ENCODE assay signal across 1 cellular context in the genomic region with DNA sequence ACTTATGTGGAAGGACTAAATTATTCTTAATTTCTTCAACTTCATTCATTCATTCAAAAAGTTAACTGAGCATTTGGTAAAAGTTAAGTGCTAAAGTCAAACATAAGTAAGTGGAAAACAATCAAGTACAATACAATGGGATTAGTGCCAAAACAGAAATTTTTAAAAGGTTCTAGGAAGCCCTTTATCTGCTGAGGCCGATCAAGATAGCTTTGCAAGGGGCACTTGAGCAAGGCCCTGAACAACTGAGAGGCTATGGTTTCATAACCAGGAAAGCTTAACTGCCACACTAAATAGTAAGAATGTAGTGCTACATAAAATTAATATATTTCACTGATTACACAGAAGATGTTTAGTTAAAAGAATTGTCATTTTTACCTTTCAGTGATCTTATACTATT.
TF ChIP-seq lines count a peak whose summit lies in the region.

No MANE protein-coding gene starts in this region.

TF ChIP-seq in K562, 482 proteins besides CTCF, POLR2A, EP300 and RAD21 (continued from another document):
- no peak for TF ChIP-seq ZNF740 (CRISPR knock-in tag; IDR thresholded peaks at IDR 0.05)
- TF ChIP-seq ZNF740 (tag; IDR thresholded peaks at IDR 0.05) = no peak
- 0 out of 2 replicates have a peak, but pooled peaks have one; percentile 27 for TF ChIP-seq SMARCA4 (IDR thresholded peaks at IDR 0.05)
- peak; percentile 75; the same call in 1 of the 2 replicates for TF ChIP-seq SOX6 (IDR thresholded peaks at IDR 0.05)
- peak; percentile 48 for TF ChIP-seq CEBPB (tag; IDR thresholded peaks at IDR 0.05)
- TF ChIP-seq ETS2 (tag; IDR thresholded peaks at IDR 0.05; ENCODE audit: borderline replicate concordance, poor library complexity, severe bottlenecking) = no peak
- no peak for TF ChIP-seq ZNF830 (CRISPR knock-in tag; IDR thresholded peaks at IDR 0.05)
- no peak for TF ChIP-seq ZNF3 (CRISPR knock-in tag; IDR thresholded peaks at IDR 0.05)
